In the genomic region with DNA sequence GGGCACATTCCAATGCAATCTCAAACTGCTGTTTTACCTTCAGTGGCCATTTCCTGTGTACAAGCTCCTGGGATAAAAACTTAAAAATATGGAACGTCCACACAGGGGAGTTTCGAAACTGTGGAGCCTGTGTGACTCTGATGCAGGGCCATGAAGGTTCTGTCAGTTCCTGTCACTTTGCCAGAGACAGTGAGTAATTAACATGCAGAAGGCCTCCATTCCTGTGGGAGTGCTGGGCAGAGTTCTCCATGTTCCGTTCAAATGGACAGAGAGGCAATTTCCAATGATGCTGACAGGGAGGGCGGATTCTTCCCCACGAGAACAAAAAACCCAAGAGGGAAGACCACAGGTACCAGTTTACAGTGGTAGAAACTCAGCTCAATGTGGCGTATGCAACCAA, we compare ENCODE assay signal across 22 cellular contexts. TPM values are rescaled to one million over a fixed set of nuclear protein-coding genes. Genes with fewer than 3 reads are reported as not detected.
DNase-seq lines count a peak whose midpoint lies in the region; ATAC-seq lines count a peak whose summit lies in the region.
"Had no signal": no experiment of that assay in that cellular context is flagged by ENCODE, and none has a peak within 500 bp of the region (broad histone marks: within the 10 kb centered on the region; RNA-seq: fewer than 3 reads in every experiment).

No MANE protein-coding gene starts in this region.

- ATAC-seq in Right ventricle myocardium superior (ENCODE audit: poor library complexity) (peak; percentile 31), left cardiac atrium (no peak), GM19023 (IDR thresholded peaks at IDR 0.05; ENCODE audit: unreplicated experiment) (no peak)

- no peaks in the 10 kb centered on the region for H3K9me3 ChIP-seq in HAP-1
- H3K9me3 ChIP-seq: left ventricle myocardium inferior, thyroid gland had no signal

- DNase-seq in Right ventricle myocardium superior, result no peak
- no peak for DNase-seq in left cardiac atrium
- DNase-seq in RPMI7951 (ENCODE audit: low read depth), result peak; percentile 50
- peak; percentile 42 for DNase-seq in fibroblast of peridontal ligament (ENCODE audit: extremely low read depth)
- no peak for DNase-seq in HuH-7.5 (ENCODE audit: low spot score)
- DNase-seq in HAP-1 (ENCODE audit: low spot score in 2 of 2), result no peak
- DNase-seq in GF-D8 (lab: John Stamatoyannopoulos, UW), result no peak
- DNase-seq: activated CD4-positive, alpha-beta T cell treated with anti-CD3 and anti-CD28 coated beads for 4 hours; activated CD8-positive, alpha-beta memory T cell treated with anti-CD3 and anti-CD28 coated beads, Interleukin-2, amount 50 U/mL, for 48 hours; activated gamma-delta T cell treated with Interleukin-2 at 50 U/mL for 16 hours; CD4-positive, alpha-beta T cell; DMS79; H9; left ventricle myocardium inferior; NCI-H146; NCI-H2171 treated with DMSO at 0.1 percent for 48 hours; NCI-H748 treated with DMSO at 0.1 percent for 48 hours; stimulated activated CD4-positive, alpha-beta T cell treated with anti-CD3 and anti-CD28 coated beads, Interleukin-12 subunit alpha, Interleukin-12 subunit beta, amount 100 ng/mL, for 4 hours; thyroid gland had no signal

- H3K4me1 ChIP-seq in HAP-1, result no peaks in the 10 kb centered on the region
- H3K4me1 ChIP-seq: left ventricle myocardium inferior, thyroid gland had no signal

- intact Hi-C loops in Right ventricle myocardium superior (cut with DNase I), result no loop called here
- intact Hi-C loops in left cardiac atrium (cut with DNase I), result no loop called here

- H3K4me3 ChIP-seq in HAP-1, result no peak overlapping the region
- H3K4me3 ChIP-seq: left ventricle myocardium inferior, thyroid gland had no signal

- H3K27me3 ChIP-seq in HAP-1 (ENCODE audit: low read depth), result no peaks in the 10 kb centered on the region
- H3K27me3 ChIP-seq: thyroid gland had no signal

- in situ Hi-C loops in HAP-1 (cut with MboI; ENCODE audit: low sequenced_read_pairs), result no loop called here

- no peaks in the 10 kb centered on the region for H3K36me3 ChIP-seq in HAP-1 (replicated peaks)
- H3K36me3 ChIP-seq: left ventricle myocardium inferior, thyroid gland had no signal

RNA-seq across cellular contexts. Expression of gene WDR88, which starts 24.4 kb away (rescaled TPM):
- total RNA-seq in Right ventricle myocardium superior, result 0.38 TPM
- not detected for total RNA-seq in left cardiac atrium
- not detected in 2 replicates for total RNA-seq in RPMI7951 (2014; rRNA removed; shearing (Covaris generic))
- total RNA-seq: CD4-positive, alpha-beta T cell; glomerular endothelial cell; H9; left ventricle myocardium inferior; mononuclear cell; thyroid gland had no signal

RNA-seq across cellular contexts. Expression of gene LRP3, which starts 37.8 kb away (rescaled TPM):
- total RNA-seq in Right ventricle myocardium superior, result 16.4 TPM
- 10 to 100 TPM; 16.2 to 22.1 TPM for total RNA-seq in left cardiac atrium
- 0.68 and 0.72 TPM in 2 replicates for total RNA-seq in RPMI7951 (2014; rRNA removed; shearing (Covaris generic))

Comparison
In these comparisons a context has a peak if more than half of its experiments do, and no peak if none do; other contexts are left out.
1. DNase-seq: peak in RPMI7951 (single experiment) and fibroblast of peridontal ligament (single experiment); none in Right ventricle myocardium superior (single experiment), left cardiac atrium (single experiment), HuH-7.5 (single experiment), HAP-1 (0 of 2) and GF-D8 (single experiment).